ENCODE assay signal across 18 cellular contexts in the genomic region with DNA sequence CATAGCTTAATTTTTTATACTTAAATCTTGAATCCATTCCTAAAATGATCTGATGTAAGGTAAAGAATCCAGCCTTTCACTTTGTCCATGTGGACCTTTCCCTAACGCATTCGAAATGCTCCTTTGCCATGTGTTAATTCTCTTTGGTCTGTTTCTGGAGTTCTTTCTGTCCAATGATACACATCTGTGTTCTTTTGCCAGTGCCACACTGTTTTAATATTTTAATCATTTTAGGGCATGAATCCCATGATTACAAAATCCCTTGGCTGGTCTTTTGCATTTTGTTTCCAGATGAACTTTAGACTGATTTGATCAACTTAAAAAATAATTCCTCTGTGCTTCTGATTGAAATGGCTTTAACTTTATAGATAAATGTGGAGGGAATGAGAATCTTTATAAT.
DNase-seq lines count a peak whose midpoint lies in the region; ATAC-seq and TF ChIP-seq lines count a peak whose summit lies in the region.
"Had no signal": no experiment of that assay in that cellular context is flagged by ENCODE, and none has a peak within 500 bp of the region (broad histone marks: within the 10 kb centered on the region; RNA-seq: fewer than 3 reads in every experiment).

No MANE protein-coding gene starts in this region.

- ATAC-seq in left lobe of liver (peak; percentile 81), sciatic nerve (peak; percentile 28)
- ATAC-seq: CD8-positive, alpha-beta T cell; GM12878 had no signal

- TF ChIP-seq POLR2A in esophagus muscularis mucosa (IDR thresholded peaks at IDR 0.05; ENCODE audit: low read depth): no peak

- peak; percentile 6 for DNase-seq in AG10803 (ENCODE audit: low read depth)
- DNase-seq in esophagus muscularis mucosa (ENCODE audit: extremely low spot score): no peak
- no peak for DNase-seq in left lobe of liver (ENCODE audit: low spot score)
- DNase-seq in sciatic nerve (ENCODE audit: low spot score): no peak
- DNase-seq in SW 1271 (lab: John Stamatoyannopoulos, UW): no peak
- no peak for DNase-seq in DMS53 treated with DMSO at 0.1 percent for 48 hours (lab: John Stamatoyannopoulos, UW; ENCODE audit: unreplicated experiment)
- DNase-seq in occipital lobe (lab: John Stamatoyannopoulos, UW): no peak
- DNase-seq in immature natural killer cell: no peak
- DNase-seq: 8988T; Calu3; CD8-positive, alpha-beta T cell; DND-41; EL; GM23248; HCEC 1CT had no signal

- TF ChIP-seq CTCF in AG10803 (conservative IDR thresholded peaks at IDR 0.05; ENCODE audit: low read length): no peak
- no peak for TF ChIP-seq CTCF in esophagus muscularis mucosa (IDR thresholded peaks at IDR 0.05)

- intact Hi-C loops in esophagus muscularis mucosa (cut with DNase I) (no loop called here), sciatic nerve (cut with DNase I) (no loop called here)

- no peaks in the 10 kb centered on the region for H3K36me3 ChIP-seq in esophagus muscularis mucosa
- H3K36me3 ChIP-seq: BLaER1 treated with 17β-estradiol and CSF1 and Interleukin-3, amounts not matched to agents 10 nM and 100 nM had no signal

- H3K27ac ChIP-seq in esophagus muscularis mucosa (replicated peaks in 1 of 4): peak overlapping the region; percentile 46 to 52 (median 48)
- H3K27ac ChIP-seq: BLaER1 treated with 17β-estradiol and CSF1 and Interleukin-3, amounts not matched to agents 10 nM and 100 nM; GM23248 had no signal

- peaks cover 0 to 51% (median 46%) of the 10 kb centered on the region in 4 donors for H3K4me1 ChIP-seq in esophagus muscularis mucosa

- H3K9me3 Mint-ChIP-seq in immature natural killer cell: no peaks in the 10 kb centered on the region
- H3K9me3 Mint-ChIP-seq: CD8-positive, alpha-beta T cell had no signal

- H3K36me3 Mint-ChIP-seq in immature natural killer cell: no peaks in the 10 kb centered on the region
- H3K36me3 Mint-ChIP-seq: CD8-positive, alpha-beta T cell had no signal

- WGBS in esophagus muscularis mucosa: 66% methylated on average over 2 of the region's 2 CpGs

- H3K9me3 ChIP-seq in esophagus muscularis mucosa: no peaks in the 10 kb centered on the region
- H3K9me3 ChIP-seq: BLaER1 treated with 17β-estradiol and CSF1 and Interleukin-3, amounts not matched to agents 10 nM and 100 nM had no signal

- H3K27me3 ChIP-seq in esophagus muscularis mucosa: no peaks in the 10 kb centered on the region

- no peak for TF ChIP-seq EP300 in esophagus muscularis mucosa (IDR thresholded peaks at IDR 0.05)

- no peak overlapping the region for H3K4me3 ChIP-seq in AG10803 (ENCODE audit: low read length)
- no peak overlapping the region for H3K4me3 ChIP-seq in esophagus muscularis mucosa
- H3K4me3 ChIP-seq: BLaER1 treated with 17β-estradiol and CSF1 and Interleukin-3, amounts not matched to agents 10 nM and 100 nM; GM12878; GM23248 had no signal

- peaks cover 0 to 13% (median 0%) of the 10 kb centered on the region in 3 donors for H3K27me3 Mint-ChIP-seq in immature natural killer cell (ENCODE audit: low read depth in 3 of 3)

- H3K4me1 Mint-ChIP-seq in immature natural killer cell: no peaks in the 10 kb centered on the region
- H3K4me1 Mint-ChIP-seq: B cell had no signal

- no peak overlapping the region for H3K4me3 Mint-ChIP-seq in immature natural killer cell
- H3K4me3 Mint-ChIP-seq: B cell; CD8-positive, alpha-beta T cell had no signal

- no peak overlapping the region for H3K27ac Mint-ChIP-seq in immature natural killer cell
- H3K27ac Mint-ChIP-seq: B cell; CD8-positive, alpha-beta T cell had no signal
